In the genomic region with DNA sequence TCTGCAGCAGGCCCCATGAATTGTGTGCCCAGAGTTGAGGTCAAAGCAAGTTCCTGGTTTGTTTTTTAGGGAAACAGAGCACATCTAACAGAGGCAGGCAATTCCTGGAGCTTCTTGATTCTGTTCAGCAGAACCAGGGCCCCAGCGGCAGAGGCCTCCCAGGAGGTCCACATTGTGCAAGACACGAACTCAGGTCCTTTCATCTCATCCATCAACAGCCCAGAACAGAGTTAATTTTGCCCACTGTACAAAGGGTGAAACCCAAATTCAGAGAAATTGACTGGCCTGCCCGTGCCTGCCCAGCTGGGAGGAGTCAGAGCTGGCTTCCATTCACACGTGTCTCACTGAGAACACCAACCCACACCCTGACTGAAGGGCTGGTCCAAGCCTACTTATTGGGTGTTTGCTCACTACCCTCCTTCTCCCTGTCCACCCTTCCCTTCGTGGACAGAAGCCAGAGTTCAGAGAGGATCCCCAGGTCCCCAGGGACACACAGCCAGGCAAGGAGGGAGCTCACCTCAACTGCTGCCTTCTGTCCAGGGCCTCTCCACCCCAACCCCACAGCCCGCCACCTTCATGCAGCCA, we compare ENCODE assay signal across 20 cellular contexts.
DNase-seq lines count a peak whose midpoint lies in the region; ATAC-seq and TF ChIP-seq lines count a peak whose summit lies in the region.
"Had no signal": no experiment of that assay in that cellular context is flagged by ENCODE, and none has a peak within 500 bp of the region (broad histone marks: within the 10 kb centered on the region; RNA-seq: fewer than 3 reads in every experiment).

No MANE protein-coding gene starts in this region.

- no peaks in the 10 kb centered on the region for H3K79me1 ChIP-seq in H9 (ENCODE audit: insufficient read depth, low read depth, low read length, poor library complexity, severe bottlenecking)

- no peak overlapping the region for H3K4me3 Mint-ChIP-seq in H9
- H3K4me3 Mint-ChIP-seq: B cell, CD14-positive monocyte, GM23338 had no signal

- no peak overlapping the region for H3K4me2 ChIP-seq in H9 (ENCODE audit: insufficient read depth, insufficient read length, low read length)
- H3K4me2 ChIP-seq: GM23338 had no signal

- no peak overlapping the region for H4K5ac ChIP-seq in H9 (ENCODE audit: insufficient read length, low read depth, low read length)

- peaks cover 93 to 99% of the 10 kb centered on the region in 2 experiments for H3K9me3 Mint-ChIP-seq in H9
- H3K9me3 Mint-ChIP-seq: CD14-positive monocyte had no signal

- no peak overlapping the region for H2BK20ac ChIP-seq in H9 (ENCODE audit: low read depth, low read length, poor library complexity, severe bottlenecking)

- WGBS in H9 (ENCODE audit: extremely low coverage, insufficient read length, low lambda C conversion rate), result no CpG with 5 or more reads among the region's 6 CpGs

- H3K79me2 ChIP-seq in H9 (ENCODE audit: insufficient read depth, low read length), result no peaks in the 10 kb centered on the region

- peaks cover 3% of the 10 kb centered on the region for H3K27me3 Mint-ChIP-seq in H9 (ENCODE audit: low read depth)

- H3K9me3 ChIP-seq in colonic mucosa (no peaks in the 10 kb centered on the region), H9 (ENCODE audit: control insufficient read depth, low read depth, low read length) (peaks cover 88% of the 10 kb centered on the region)

- H2BK120ac ChIP-seq in H9 (ENCODE audit: low read depth, low read length, poor library complexity, severe bottlenecking), result no peak overlapping the region

- no peak overlapping the region for H3K9ac ChIP-seq in colonic mucosa (ENCODE audit: low read depth in 2 of 2, low read length in 2 of 2)
- no peak overlapping the region for H3K9ac ChIP-seq in H9 (ENCODE audit: extremely low read depth, insufficient read length, low read length)

- TF ChIP-seq CTCF in colonic mucosa (IDR thresholded peaks at IDR 0.05) (no peak), H9 (conservative IDR thresholded peaks at IDR 0.05) (no peak)

- H3K4me1 Mint-ChIP-seq in H9, result no peaks in the 10 kb centered on the region
- H3K4me1 Mint-ChIP-seq: B cell, CD14-positive monocyte, GM23338 had no signal

- no peak overlapping the region for H3K18ac ChIP-seq in H9 (ENCODE audit: insufficient read length, low read depth, low read length)

- no peak overlapping the region for H3K4me3 ChIP-seq in colonic mucosa
- H3K4me3 ChIP-seq: GM23338 had no signal

- H2BK15ac ChIP-seq in H9 (ENCODE audit: low read depth, low read length), result no peak overlapping the region

- no peak overlapping the region for H2AFZ ChIP-seq in H9 (ENCODE audit: low read length)
- H2AFZ ChIP-seq: GM23338 had no signal

- H2BK12ac ChIP-seq in H9 (ENCODE audit: insufficient read length, low read depth, low read length), result no peak overlapping the region

- H2BK5ac ChIP-seq in H9 (ENCODE audit: insufficient read length, low read length), result no peak overlapping the region

- peak; percentile 21 for DNase-seq in activated effector memory CD4-positive, alpha-beta T cell treated with anti-CD3 and anti-CD28 coated beads, Interleukin-2, amount 50 U/mL, for 16 hours
- DNase-seq in activated effector memory CD4-positive, alpha-beta T cell treated with Interleukin-2 at 50 U/mL for 16 hours, result no peak
- DNase-seq in colonic mucosa (peak; percentile 9), retina (peak; percentile 1), ureter (ENCODE audit: low spot score) (peak; percentile 36), inferior parietal cortex (ENCODE audit: extremely low spot score) (no peak), H9 (no peak)
- DNase-seq: HCEC 1CT, Karpas-422, MV-4-11, NCI-H1694, NCI-H2081, NCI-H2171, NCI-H524 treated with DMSO at 0.1 percent for 48 hours, NCI-H82 had no signal

- H3K23me2 ChIP-seq in H9 (ENCODE audit: insufficient read length, low read depth, low read length, poor library complexity, severe bottlenecking), result no peaks in the 10 kb centered on the region

- intact Hi-C loops in colonic mucosa (cut with DNase I), result no loop called here

- H4K91ac ChIP-seq in H9 (ENCODE audit: insufficient read length, low read depth, low read length), result no peak overlapping the region

- peaks cover 14 to 32% (median 17%) of the 10 kb centered on the region in 3 experiments; a peak in 5 of 7 replicates for H3K36me3 Mint-ChIP-seq in H9 (ENCODE audit: insufficient read depth in 1 of 3, low read depth in 3 of 3)
- H3K36me3 Mint-ChIP-seq: CD14-positive monocyte had no signal

- ATAC-seq in HG03039 (IDR thresholded peaks at IDR 0.05; ENCODE audit: unreplicated experiment), result no peak
- ATAC-seq: GM23338, Right ventricle myocardium inferior had no signal

- H3K27ac ChIP-seq in colonic mucosa (no peak overlapping the region), H9 (ENCODE audit: insufficient read length, low read depth, low read length) (no peak overlapping the region)

- H3K14ac ChIP-seq in H9 (ENCODE audit: insufficient read depth, low read length), result no peak overlapping the region

- H3K36me3 ChIP-seq in colonic mucosa, result no peaks in the 10 kb centered on the region

- no peak overlapping the region for H3K4ac ChIP-seq in H9 (ENCODE audit: low read depth, low read length)

- no peak overlapping the region for H3K27ac Mint-ChIP-seq in H9
- H3K27ac Mint-ChIP-seq: B cell, GM23338 had no signal

- H4K20me1 ChIP-seq in H9 (ENCODE audit: control insufficient read depth, insufficient read depth, insufficient read length), result peaks cover 2% of the 10 kb centered on the region

- H3K4me1 ChIP-seq in colonic mucosa, result no peaks in the 10 kb centered on the region
- no peaks in the 10 kb centered on the region for H3K4me1 ChIP-seq in H9 (ENCODE audit: insufficient read depth, low read length)

- no peak overlapping the region for H4K8ac ChIP-seq in H9 (replicated peaks; ENCODE audit: insufficient read length, low read depth, low read length)

- no peak overlapping the region for H2AK5ac ChIP-seq in H9 (ENCODE audit: insufficient read length, low read length)

- no peak overlapping the region for H3K23ac ChIP-seq in H9 (ENCODE audit: insufficient read length, low read depth, low read length)

- no peak overlapping the region for H3K56ac ChIP-seq in H9 (ENCODE audit: insufficient read length, low read depth, low read length)

- H3K27me3 ChIP-seq in colonic mucosa (no peaks in the 10 kb centered on the region), H9 (ENCODE audit: insufficient read depth, low read length) (no peaks in the 10 kb centered on the region; the same call in 1 of the 2 replicates)

- H3T11ph ChIP-seq in H9 (ENCODE audit: low read length), result no peak overlapping the region

Comparison
In these comparisons a context has a peak if more than half of its experiments do, and no peak if none do; other contexts are left out.
1. DNase-seq: peak in activated effector memory CD4-positive, alpha-beta T cell treated with anti-CD3 and anti-CD28 coated beads, Interleukin-2, amount 50 U/mL, for 16 hours (single experiment), colonic mucosa (single experiment), retina (single experiment) and ureter (single experiment); none in activated effector memory CD4-positive, alpha-beta T cell treated with Interleukin-2 at 50 U/mL for 16 hours (single experiment), inferior parietal cortex (single experiment) and H9 (single experiment).